Comparison of ENCODE assay signal across 25 cellular contexts in genomic region chr5:179198865-179199645, GRCh38.
"Had no signal": no experiment of that assay in that cellular context is flagged by ENCODE, and none has a peak within 500 bp of the region (broad histone marks: within the 10 kb centered on the region; RNA-seq: fewer than 3 reads in every experiment).

No MANE protein-coding gene starts in this region.

- DNase-seq: activated CD4-positive, alpha-beta T cell treated with anti-CD3 and anti-CD28 coated beads, Interleukin-2, amount 10 ng/mL, durations not matched to agents 24 days and 14 days; activated CD8-positive, alpha-beta memory T cell treated with anti-CD3 and anti-CD28 coated beads, Interleukin-2, amount 10 ng/mL, durations not matched to agents 7 days and 5 days; activated CD8-positive, alpha-beta T cell treated with anti-CD3 and anti-CD28 coated beads for 36 hours; activated effector memory CD4-positive, alpha-beta T cell treated with anti-CD3 and anti-CD28 coated beads, Interleukin-2, amount 50 U/mL, for 16 hours; activated T-cell treated with anti-CD3 and anti-CD28 coated beads for 4 hours; anterior cingulate cortex; central memory CD4-positive, alpha-beta T cell; effector memory CD8-positive, alpha-beta T cell; left colon; small intestine; stimulated activated CD4-positive, alpha-beta T cell treated with anti-CD3 and anti-CD28 coated beads, Interleukin-15, amount 100 ng/mL, for 24 hours; SW 1271; T-helper 17 cell; testis had no signal

- ATAC-seq: activated CD8-positive, alpha-beta memory T cell treated with anti-CD3 and anti-CD28 coated beads, Interleukin-2, amount 10 ng/mL, durations not matched to agents 7 days and 5 days; activated CD8-positive, alpha-beta T cell treated with anti-CD3 and anti-CD28 coated beads for 36 hours; effector memory CD8-positive, alpha-beta T cell; left colon; naive thymus-derived CD8-positive, alpha-beta T cell; pancreas; right lobe of liver; stimulated activated memory B cell treated with anti-CD40 and anti-IgM and Interleukin-4, amounts not matched to agents 10 μg/mL and 1 μg/mL and 100 μg/mL, for 72 hours; T-helper 17 cell had no signal

- H3K27me3 ChIP-seq: esophagus muscularis mucosa, pancreas, right lobe of liver, testis, vagina had no signal

- H3K4me3 ChIP-seq: dorsolateral prefrontal cortex, esophagus muscularis mucosa, pancreas, right lobe of liver, testis, vagina had no signal

- H3K27ac ChIP-seq: dorsolateral prefrontal cortex, esophagus muscularis mucosa, pancreas, right lobe of liver, testis, vagina had no signal

- H3K36me3 Mint-ChIP-seq: activated CD8-positive, alpha-beta memory T cell treated with anti-CD3 and anti-CD28 coated beads, Interleukin-2, amount 10 ng/mL, durations not matched to agents 7 days and 5 days; activated naive CD4-positive, alpha-beta T cell treated with anti-CD3 and anti-CD28 coated beads, Interleukin-2, amount 50 U/mL, for 24 hours; brain; mesothelial cell of epicardium; naive thymus-derived CD8-positive, alpha-beta T cell; stimulated activated memory B cell treated with anti-CD40 and anti-IgM and Interleukin-4, amounts not matched to agents 10 μg/mL and 1 μg/mL and 100 μg/mL, for 72 hours; type B pancreatic cell had no signal

- H3K4me3 Mint-ChIP-seq: activated CD4-positive, alpha-beta T cell treated with anti-CD3 and anti-CD28 coated beads, Interleukin-2, amount 10 ng/mL, durations not matched to agents 24 days and 14 days; activated CD8-positive, alpha-beta memory T cell treated with anti-CD3 and anti-CD28 coated beads, Interleukin-2, amount 10 ng/mL, durations not matched to agents 7 days and 5 days; activated CD8-positive, alpha-beta T cell treated with anti-CD3 and anti-CD28 coated beads for 36 hours; activated naive CD4-positive, alpha-beta T cell treated with anti-CD3 and anti-CD28 coated beads, Interleukin-2, amount 50 U/mL, for 24 hours; brain; effector memory CD8-positive, alpha-beta T cell; mesothelial cell of epicardium; stimulated activated memory B cell treated with anti-CD40 and anti-IgM and Interleukin-4, amounts not matched to agents 10 μg/mL and 1 μg/mL and 100 μg/mL, for 72 hours; T-helper 17 cell; type B pancreatic cell had no signal

- H3K27me3 Mint-ChIP-seq: activated CD4-positive, alpha-beta T cell treated with anti-CD3 and anti-CD28 coated beads, Interleukin-2, amount 10 ng/mL, durations not matched to agents 24 days and 14 days; activated CD8-positive, alpha-beta memory T cell treated with anti-CD3 and anti-CD28 coated beads, Interleukin-2, amount 10 ng/mL, durations not matched to agents 7 days and 5 days; activated CD8-positive, alpha-beta T cell treated with anti-CD3 and anti-CD28 coated beads for 36 hours; activated naive CD4-positive, alpha-beta T cell treated with anti-CD3 and anti-CD28 coated beads, Interleukin-2, amount 50 U/mL, for 24 hours; brain; effector memory CD8-positive, alpha-beta T cell; naive thymus-derived CD8-positive, alpha-beta T cell; type B pancreatic cell had no signal

- H3K4me1 Mint-ChIP-seq: activated CD4-positive, alpha-beta T cell treated with anti-CD3 and anti-CD28 coated beads, Interleukin-2, amount 10 ng/mL, durations not matched to agents 24 days and 14 days; activated CD8-positive, alpha-beta memory T cell treated with anti-CD3 and anti-CD28 coated beads, Interleukin-2, amount 10 ng/mL, durations not matched to agents 7 days and 5 days; activated naive CD4-positive, alpha-beta T cell treated with anti-CD3 and anti-CD28 coated beads, Interleukin-2, amount 50 U/mL, for 24 hours; naive thymus-derived CD8-positive, alpha-beta T cell; stimulated activated memory B cell treated with anti-CD40 and anti-IgM and Interleukin-4, amounts not matched to agents 10 μg/mL and 1 μg/mL and 100 μg/mL, for 72 hours; T-helper 17 cell had no signal

- H3K27ac Mint-ChIP-seq: activated CD4-positive, alpha-beta T cell treated with anti-CD3 and anti-CD28 coated beads, Interleukin-2, amount 10 ng/mL, durations not matched to agents 24 days and 14 days; activated CD8-positive, alpha-beta memory T cell treated with anti-CD3 and anti-CD28 coated beads, Interleukin-2, amount 10 ng/mL, durations not matched to agents 7 days and 5 days; activated CD8-positive, alpha-beta T cell treated with anti-CD3 and anti-CD28 coated beads for 36 hours; activated naive CD4-positive, alpha-beta T cell treated with anti-CD3 and anti-CD28 coated beads, Interleukin-2, amount 50 U/mL, for 24 hours; brain; effector memory CD8-positive, alpha-beta T cell; mesothelial cell of epicardium; stimulated activated memory B cell treated with anti-CD40 and anti-IgM and Interleukin-4, amounts not matched to agents 10 μg/mL and 1 μg/mL and 100 μg/mL, for 72 hours; T-helper 17 cell; type B pancreatic cell had no signal

- H3K9me3 ChIP-seq: esophagus muscularis mucosa, pancreas, right lobe of liver, testis, vagina had no signal

- H3K36me3 ChIP-seq: esophagus muscularis mucosa, pancreas, right lobe of liver, vagina had no signal

- H3K4me1 ChIP-seq: esophagus muscularis mucosa, pancreas, right lobe of liver had no signal

- H3K9me3 Mint-ChIP-seq: activated CD4-positive, alpha-beta T cell treated with anti-CD3 and anti-CD28 coated beads, Interleukin-2, amount 10 ng/mL, durations not matched to agents 24 days and 14 days; activated CD8-positive, alpha-beta T cell treated with anti-CD3 and anti-CD28 coated beads for 36 hours; activated naive CD4-positive, alpha-beta T cell treated with anti-CD3 and anti-CD28 coated beads, Interleukin-2, amount 50 U/mL, for 24 hours; brain; effector memory CD8-positive, alpha-beta T cell; naive thymus-derived CD8-positive, alpha-beta T cell; stimulated activated memory B cell treated with anti-CD40 and anti-IgM and Interleukin-4, amounts not matched to agents 10 μg/mL and 1 μg/mL and 100 μg/mL, for 72 hours had no signal
